Comparison of ENCODE assay signal across 6 cellular contexts in genomic region chr5:140664018-140664352, GRCh38. TPM values are rescaled to one million over a fixed set of nuclear protein-coding genes. Genes with fewer than 3 reads are reported as not detected.
DNase-seq lines count a peak whose midpoint lies in the region; ATAC-seq and TF ChIP-seq lines count a peak whose summit lies in the region.

No MANE protein-coding gene starts in this region.

- peak overlapping the region; percentile 80 for H3K27ac ChIP-seq in HL-60 (replicated peaks)
- H3K27ac ChIP-seq in cingulate gyrus (ENCODE audit: low read depth, low read length) = peak overlapping the region; percentile 96
- peak overlapping the region in 1 of 2 donors; percentile 74 for H3K27ac ChIP-seq in ovary

- H3K9me3 ChIP-seq in ovary = no peaks in the 10 kb centered on the region

- H3K4me3 ChIP-seq in HL-60 (replicated peaks; ENCODE audit: insufficient read depth, low read length) (peak overlapping the region; percentile 87), ovary (peak overlapping the region; percentile 86)

- DNase-seq in HL-60 (ENCODE audit: low read depth in 1 of 2, low spot score in 1 of 2) = no peak
- DNase-seq in ovary = no peak
- no peak for DNase-seq in cerebellar cortex (ENCODE audit: low spot score)
- DNase-seq in HCEC 1CT = no peak

- H3K27me3 ChIP-seq in HL-60 (ENCODE audit: insufficient read depth, poor library complexity, severe bottlenecking) (no peaks in the 10 kb centered on the region), ovary (no peaks in the 10 kb centered on the region)

- TF ChIP-seq POLR2A in ovary (IDR thresholded peaks at IDR 0.05) = no peak

- 6 to 22% (median 8%) methylated on average over 19 of the region's 19 CpGs for WGBS in ovary, 3 donors

- TF ChIP-seq EP300 in ovary (IDR thresholded peaks at IDR 0.05) = no peak

- H3K36me3 ChIP-seq in ovary = no peaks in the 10 kb centered on the region

- TF ChIP-seq CTCF in HL-60 (IDR thresholded peaks at IDR 0.05; ENCODE audit: insufficient read depth, low read length) = no peak
- no peak for TF ChIP-seq CTCF in ovary (IDR thresholded peaks at IDR 0.05)

- intact Hi-C loops in ovary (cut with DNase I) = no loop called here

- peaks cover 6% of the 10 kb centered on the region for H3K4me1 ChIP-seq in ovary (ENCODE audit: insufficient read depth)

- no peak for ATAC-seq in HG03354 (IDR thresholded peaks at IDR 0.05; ENCODE audit: poor library complexity, severe bottlenecking, unreplicated experiment)

RNA-seq across cellular contexts. Expression of gene WDR55, which starts 0.7 kb away (rescaled TPM):
- total RNA-seq in ovary = 10 to 100 TPM in 6 of 7 donors, 1 to 10 TPM in 1; 9.1 to 16.6 (median 13.7) TPM
- polyA plus RNA-seq in ovary = 10 to 100 TPM in 1 of 2 donors, 1 to 10 TPM in 1; 9.9 to 12.3 TPM

RNA-seq across cellular contexts. Expression of gene DND1, which starts 9.4 kb away (rescaled TPM):
- total RNA-seq in ovary = 1 to 10 TPM in 2 of 7 donors, under 1 TPM in 5; 0.30 to 1.2 (median 0.69) TPM
- under 1 TPM in 1 of 2 donors, not detected in 1; 0.98 TPM for polyA plus RNA-seq in ovary

RNA-seq across cellular contexts. Expression of gene IK, which starts 16.4 kb away (rescaled TPM):
- 100 to 1,000 TPM in 1 of 7 donors, 10 to 100 TPM in 6; 70.9 to 112 (median 78.0) TPM for total RNA-seq in ovary
- 100 to 1,000 TPM in 1 of 2 donors, 10 to 100 TPM in 1; 99.8 to 184 TPM for polyA plus RNA-seq in ovary

RNA-seq across cellular contexts. Expression of gene NDUFA2, which starts 16.6 kb away (rescaled TPM):
- total RNA-seq in ovary = 100 to 1,000 TPM in 1 of 7 donors, 10 to 100 TPM in 6; 44.6 to 107 (median 46.9) TPM
- 100 to 1,000 TPM in 1 of 2 donors, 10 to 100 TPM in 1; 42.6 to 123 TPM for polyA plus RNA-seq in ovary

RNA-seq across cellular contexts. Expression of gene TMCO6, which starts 24.7 kb away (rescaled TPM):
- total RNA-seq in ovary = 10 to 100 TPM; 12.2 to 62.8 (median 14.9) TPM
- polyA plus RNA-seq in ovary = 10 to 100 TPM in 1 of 2 donors, 1 to 10 TPM in 1; 8.0 to 33.2 TPM
